In genomic region chr6:148747493-148748160, GRCh38 we compare ENCODE assay signal across 1 cellular context.
TF ChIP-seq lines count a peak whose summit lies in the region.

No MANE protein-coding gene starts in this region.

TF ChIP-seq in HEK293, 187 proteins besides CTCF, POLR2A, EP300 and RAD21 (continued from another document):
- TF ChIP-seq, protein P1, sequence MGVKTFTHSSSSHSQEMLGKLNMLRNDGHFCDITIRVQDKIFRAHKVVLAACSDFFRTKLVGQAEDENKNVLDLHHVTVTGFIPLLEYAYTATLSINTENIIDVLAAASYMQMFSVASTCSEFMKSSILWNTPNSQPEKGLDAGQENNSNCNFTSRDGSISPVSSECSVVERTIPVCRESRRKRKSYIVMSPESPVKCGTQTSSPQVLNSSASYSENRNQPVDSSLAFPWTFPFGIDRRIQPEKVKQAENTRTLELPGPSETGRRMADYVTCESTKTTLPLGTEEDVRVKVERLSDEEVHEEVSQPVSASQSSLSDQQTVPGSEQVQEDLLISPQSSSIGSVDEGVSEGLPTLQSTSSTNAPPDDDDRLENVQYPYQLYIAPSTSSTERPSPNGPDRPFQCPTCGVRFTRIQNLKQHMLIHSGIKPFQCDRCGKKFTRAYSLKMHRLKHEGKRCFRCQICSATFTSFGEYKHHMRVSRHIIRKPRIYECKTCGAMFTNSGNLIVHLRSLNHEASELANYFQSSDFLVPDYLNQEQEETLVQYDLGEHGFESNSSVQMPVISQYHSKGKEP (tag by site-specific recombination; IDR thresholded peaks at IDR 0.05), result no peak
- TF ChIP-seq ZNF335 (tag by site-specific recombination; conservative IDR thresholded peaks at IDR 0.05), result peak; percentile 98
- TF ChIP-seq ZNF18 (tag by site-specific recombination; IDR thresholded peaks at IDR 0.05), result no peak; the same call in 1 of the 2 replicates
- peak; percentile 74 for TF ChIP-seq SP3 (tag by site-specific recombination; IDR thresholded peaks at IDR 0.05)
- TF ChIP-seq ZNF324 (tag by site-specific recombination; IDR thresholded peaks at IDR 0.05), result no peak
- TF ChIP-seq ZNF670 (tag by site-specific recombination; IDR thresholded peaks at IDR 0.05; ENCODE audit: low read depth), result no peak
- no peak for TF ChIP-seq ZNF639 (tag by site-specific recombination; IDR thresholded peaks at IDR 0.05)
- TF ChIP-seq ZNF394 (tag by site-specific recombination; IDR thresholded peaks at IDR 0.05; ENCODE audit: borderline replicate concordance), result peak; percentile 85
- TF ChIP-seq SALL2 (tag by site-specific recombination; IDR thresholded peaks at IDR 0.05; ENCODE audit: borderline replicate concordance), result no peak
- TF ChIP-seq KLF7 (tag by site-specific recombination; IDR thresholded peaks at IDR 0.05; ENCODE audit: borderline replicate concordance), result 0 out of 2 replicates have a peak, but pooled peaks have one; percentile 11
- peak; percentile 63 for TF ChIP-seq KLF9 (tag by site-specific recombination; IDR thresholded peaks at IDR 0.05; ENCODE audit: low read depth)
- no peak; the same call in 1 of the 2 replicates for TF ChIP-seq ZSCAN30 (tag by site-specific recombination; IDR thresholded peaks at IDR 0.05)
- no peak for TF ChIP-seq ZNF654 (tag by site-specific recombination; IDR thresholded peaks at IDR 0.05; ENCODE audit: low read depth)
- TF ChIP-seq ZFP37 (tag by site-specific recombination; IDR thresholded peaks at IDR 0.05), result peak; percentile 72; the same call in 1 of the 2 replicates
- TF ChIP-seq ZNF629 (tag by site-specific recombination; IDR thresholded peaks at IDR 0.05), result 0 out of 2 replicates have a peak, but pooled peaks have one; percentile 14
- TF ChIP-seq AEBP2 (tag by site-specific recombination; IDR thresholded peaks at IDR 0.05; ENCODE audit: borderline replicate concordance), result no peak
- TF ChIP-seq ZNF560 (tag by site-specific recombination; IDR thresholded peaks at IDR 0.05; ENCODE audit: borderline replicate concordance), result no peak
- no peak for TF ChIP-seq ZNF529 (tag by site-specific recombination; IDR thresholded peaks at IDR 0.05; ENCODE audit: insufficient replicate concordance)
- TF ChIP-seq ZNF701 (tag by site-specific recombination; IDR thresholded peaks at IDR 0.05), result no peak
- TF ChIP-seq ZNF19 (tag by site-specific recombination; IDR thresholded peaks at IDR 0.05; ENCODE audit: low read depth), result no peak
- no peak for TF ChIP-seq ZFP3 (tag by site-specific recombination; IDR thresholded peaks at IDR 0.05; ENCODE audit: low read depth)
- TF ChIP-seq YY2 (tag by site-specific recombination; IDR thresholded peaks at IDR 0.05), result 0 out of 2 replicates have a peak, but pooled peaks have one; percentile 11
- TF ChIP-seq ZNF433 (tag by site-specific recombination; IDR thresholded peaks at IDR 0.05; ENCODE audit: low read depth), result no peak
- TF ChIP-seq, protein P2, sequence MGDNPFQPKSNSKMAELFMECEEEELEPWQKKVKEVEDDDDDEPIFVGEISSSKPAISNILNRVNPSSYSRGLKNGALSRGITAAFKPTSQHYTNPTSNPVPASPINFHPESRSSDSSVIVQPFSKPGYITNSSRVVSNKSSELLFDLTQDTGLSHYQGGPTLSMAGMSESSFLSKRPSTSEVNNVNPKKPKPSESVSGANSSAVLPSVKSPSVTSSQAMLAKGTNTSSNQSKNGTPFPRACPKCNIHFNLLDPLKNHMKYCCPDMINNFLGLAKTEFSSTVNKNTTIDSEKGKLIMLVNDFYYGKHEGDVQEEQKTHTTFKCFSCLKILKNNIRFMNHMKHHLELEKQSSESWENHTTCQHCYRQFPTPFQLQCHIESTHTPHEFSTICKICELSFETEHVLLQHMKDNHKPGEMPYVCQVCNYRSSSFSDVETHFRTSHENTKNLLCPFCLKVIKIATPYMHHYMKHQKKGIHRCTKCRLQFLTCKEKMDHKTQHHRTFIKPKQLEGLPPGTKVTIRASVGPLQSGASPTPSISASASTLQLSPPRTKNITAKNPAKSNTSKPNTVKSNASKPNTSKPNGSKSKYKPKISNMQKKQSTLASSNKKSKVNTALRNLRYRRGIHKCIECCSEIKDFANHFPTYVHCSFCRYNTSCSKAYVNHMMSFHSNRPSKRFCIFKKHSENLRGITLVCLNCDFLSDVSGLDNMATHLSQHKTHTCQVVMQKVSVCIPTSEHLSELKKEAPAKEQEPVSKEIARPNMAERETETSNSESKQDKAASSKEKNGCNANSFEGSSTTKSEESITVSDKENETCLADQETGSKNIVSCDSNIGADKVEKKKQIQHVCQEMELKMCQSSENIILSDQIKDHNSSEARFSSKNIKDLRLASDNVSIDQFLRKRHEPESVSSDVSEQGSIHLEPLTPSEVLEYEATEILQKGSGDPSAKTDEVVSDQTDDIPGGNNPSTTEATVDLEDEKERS (tag by site-specific recombination; IDR thresholded peaks at IDR 0.05), result no peak
- no peak for TF ChIP-seq ZSCAN18 (tag by site-specific recombination; IDR thresholded peaks at IDR 0.05)
- no peak for TF ChIP-seq OVOL3 (tag by site-specific recombination; IDR thresholded peaks at IDR 0.05)
- TF ChIP-seq SETDB1 (IDR thresholded peaks at IDR 0.05; ENCODE audit: insufficient read length, low read length), result no peak
- TF ChIP-seq ZFHX2 (tag by site-specific recombination; conservative IDR thresholded peaks at IDR 0.05), result peak; percentile 86
- TF ChIP-seq ZNF174 (tag by site-specific recombination; IDR thresholded peaks at IDR 0.05), result no peak
- peak; percentile 91 for TF ChIP-seq ZNF423 (tag by site-specific recombination; IDR thresholded peaks at IDR 0.05)
- TF ChIP-seq, protein P3, sequence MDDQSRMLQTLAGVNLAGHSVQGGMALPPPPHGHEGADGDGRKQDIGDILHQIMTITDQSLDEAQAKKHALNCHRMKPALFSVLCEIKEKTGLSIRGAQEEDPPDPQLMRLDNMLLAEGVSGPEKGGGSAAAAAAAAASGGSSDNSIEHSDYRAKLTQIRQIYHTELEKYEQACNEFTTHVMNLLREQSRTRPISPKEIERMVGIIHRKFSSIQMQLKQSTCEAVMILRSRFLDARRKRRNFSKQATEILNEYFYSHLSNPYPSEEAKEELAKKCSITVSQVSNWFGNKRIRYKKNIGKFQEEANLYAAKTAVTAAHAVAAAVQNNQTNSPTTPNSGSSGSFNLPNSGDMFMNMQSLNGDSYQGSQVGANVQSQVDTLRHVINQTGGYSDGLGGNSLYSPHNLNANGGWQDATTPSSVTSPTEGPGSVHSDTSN (CRISPR knock-in tag; IDR thresholded peaks at IDR 0.05), result 0 out of 2 replicates have a peak, but pooled peaks have one; percentile 40
- TF ChIP-seq ZBTB8A (tag by site-specific recombination; IDR thresholded peaks at IDR 0.05), result peak; percentile 60
- no peak for TF ChIP-seq ZNF292 (tag by site-specific recombination; IDR thresholded peaks at IDR 0.05; ENCODE audit: borderline replicate concordance, low read depth)
- no peak for TF ChIP-seq ZNF596 (tag by site-specific recombination; IDR thresholded peaks at IDR 0.05)
- no peak for TF ChIP-seq ZNF140 (tag by site-specific recombination; IDR thresholded peaks at IDR 0.05)
- no peak for TF ChIP-seq ZNF280C (tag by site-specific recombination; IDR thresholded peaks at IDR 0.05)
- peak; percentile 72 for TF ChIP-seq ZXDB (tag by site-specific recombination; IDR thresholded peaks at IDR 0.05)
- TF ChIP-seq ZNF776 (tag by site-specific recombination; IDR thresholded peaks at IDR 0.05; ENCODE audit: borderline replicate concordance), result no peak
- no peak for TF ChIP-seq ZNF645 (tag by site-specific recombination; IDR thresholded peaks at IDR 0.05)
